Comparison of ENCODE assay signal across 25 cellular contexts in the genomic region with DNA sequence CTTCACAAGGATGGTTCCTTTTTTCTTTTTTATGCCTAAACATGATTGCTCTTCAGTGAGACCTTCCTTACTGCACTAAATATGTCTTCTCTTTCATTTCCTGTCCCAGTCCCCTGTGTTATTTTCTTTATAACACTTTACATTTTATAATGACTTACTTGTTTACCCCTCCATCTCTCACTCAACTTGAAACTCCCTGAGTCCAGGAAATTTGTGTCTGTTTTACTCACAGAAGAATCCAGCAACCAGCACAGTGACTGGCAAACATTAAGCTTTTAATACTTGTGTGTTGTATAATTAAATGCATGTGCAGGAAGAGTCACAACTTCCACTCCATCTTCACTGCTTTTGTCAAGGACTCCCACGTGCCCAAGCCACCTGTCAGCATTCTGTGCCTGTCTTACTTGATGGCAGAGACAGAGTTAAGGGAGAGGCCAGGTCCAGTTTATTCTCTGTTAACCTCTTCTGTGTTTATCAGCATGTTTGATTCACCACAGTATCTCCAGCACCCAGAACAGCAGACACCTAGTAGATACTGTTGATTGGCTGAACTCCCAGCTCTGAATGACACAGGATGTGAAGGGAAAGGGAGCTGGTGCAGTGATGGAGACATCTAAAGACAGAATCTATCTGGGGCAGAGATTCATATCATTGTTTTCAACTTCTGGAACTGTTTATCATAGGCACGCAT. TPM values are rescaled to one million over a fixed set of nuclear protein-coding genes. Genes with fewer than 3 reads are reported as not detected.
DNase-seq lines count a peak whose midpoint lies in the region; TF ChIP-seq lines count a peak whose summit lies in the region.
"Had no signal": no experiment of that assay in that cellular context is flagged by ENCODE, and none has a peak within 500 bp of the region (broad histone marks: within the 10 kb centered on the region; RNA-seq: fewer than 3 reads in every experiment).

No MANE protein-coding gene starts in this region.

- no peak overlapping the region for H3K4me3 ChIP-seq in SK-N-SH (ENCODE audit: low read depth in 2 of 2, low read length in 1 of 2)
- H3K4me3 ChIP-seq: GM23338, lung, neural progenitor cell, SK-N-MC, tibial nerve had no signal

- TF ChIP-seq EP300 in SK-N-SH (IDR thresholded peaks at IDR 0.05; ENCODE audit: borderline replicate concordance in 1 of 2, low read depth in 1 of 2, low read length in 1 of 2), result peak in 1 of 2 experiments; percentile 32; a peak in 1 of 4 replicates

- H3K4me1 ChIP-seq in SK-N-SH (ENCODE audit: control insufficient read depth in 1 of 2, insufficient read depth in 2 of 2, low read depth in 1 of 2, low read length in 1 of 2), result peaks cover 5 to 13% of the 10 kb centered on the region in 2 experiments; a peak in 3 of 4 replicates
- H3K4me1 ChIP-seq: neural progenitor cell had no signal

- no peak overlapping the region for H3K4me2 ChIP-seq in SK-N-SH
- H3K4me2 ChIP-seq: GM23338, neural progenitor cell had no signal

- CTCF ChIA-PET in activated naive CD4-positive, alpha-beta T cell treated with anti-CD3 and anti-CD28 coated beads, Interleukin-2, amount 10 ng/mL, durations not matched to agents 7 days and 5 days (lab: Charles Lee), result interaction anchor here (0.8 to 10.3 kb wide), 9 partner anchors 12 to 625 kb away, joined by 3 to 121 read pairs (median 4); no protein-coding TSS in a partner anchor
- CTCF ChIA-PET in SK-N-SH (lab: Yijun Ruan, JAX), result interaction anchor here (1.1 to 17.0 kb wide), 9 partner anchors 16 to 358 kb away, joined by 3 to 376 read pairs (median 8); no protein-coding TSS in a partner anchor

- no peak for TF ChIP-seq CTCF in SK-N-SH (IDR thresholded peaks at IDR 0.05)

- TF ChIP-seq RAD21 in SK-N-SH (IDR thresholded peaks at IDR 0.05; ENCODE audit: low read length), result no peak

- no peaks in the 10 kb centered on the region for H4K20me1 ChIP-seq in SK-N-SH (ENCODE audit: insufficient read depth)

- DNase-seq in DMS53 (lab: John Stamatoyannopoulos, UW), result peak; percentile 11
- no peak for DNase-seq in DMS53 treated with DMSO at 0.1 percent for 48 hours (lab: John Stamatoyannopoulos, UW; ENCODE audit: unreplicated experiment)
- peak; percentile 38 for DNase-seq in activated naive CD4-positive, alpha-beta T cell treated with anti-CD3 and anti-CD28 coated beads, Interleukin-2, amount 10 ng/mL, durations not matched to agents 7 days and 5 days
- no peak for DNase-seq in activated naive CD4-positive, alpha-beta T cell treated with anti-CD3 and anti-CD28 coated beads, Interleukin-2, amount 50 U/mL, for 16 hours
- DNase-seq in SK-N-SH, result peak; percentile 38
- peak; percentile 12 for DNase-seq in central memory CD4-positive, alpha-beta T cell
- DNase-seq in T1000 (lab: John Stamatoyannopoulos, UW), result no peak
- no peak for DNase-seq in NCI-H526 treated with DMSO at 0.1 percent for 48 hours (lab: John Stamatoyannopoulos, UW)
- DNase-seq: activated CD4-positive, alpha-beta T cell treated with anti-CD3 and anti-CD28 coated beads, Interleukin-2, amount 50 U/mL, for 48 hours; caudate nucleus; CD4-positive, alpha-beta T cell; endodermal cell; foreskin keratinocyte; NCI-H774; right cardiac atrium; stimulated activated CD4-positive, alpha-beta T cell treated with anti-CD3 and anti-CD28 coated beads, Interleukin-2, amount 100 ng/mL, for 24 hours; WERI-Rb-1 had no signal

- 48% methylated on average over 2 of the region's 2 CpGs for WGBS in SK-N-SH (ENCODE audit: low lambda C conversion rate)

- peaks cover 6% of the 10 kb centered on the region for H3K27me3 Mint-ChIP-seq in activated naive CD4-positive, alpha-beta T cell treated with anti-CD3 and anti-CD28 coated beads, Interleukin-2, amount 10 ng/mL, durations not matched to agents 7 days and 5 days

- H3K9me3 ChIP-seq in SK-N-SH, result no peaks in the 10 kb centered on the region
- H3K9me3 ChIP-seq: tibial nerve had no signal

- peaks cover 19% of the 10 kb centered on the region for H3K4me1 Mint-ChIP-seq in activated naive CD4-positive, alpha-beta T cell treated with anti-CD3 and anti-CD28 coated beads, Interleukin-2, amount 10 ng/mL, durations not matched to agents 7 days and 5 days

- no peak overlapping the region for H3K9ac ChIP-seq in SK-N-SH
- H3K9ac ChIP-seq: neural progenitor cell had no signal

- H3K27me3 ChIP-seq in SK-N-SH (ENCODE audit: insufficient read depth), result no peaks in the 10 kb centered on the region
- H3K27me3 ChIP-seq: foreskin keratinocyte, neural progenitor cell, tibial nerve had no signal

- no peak overlapping the region for H3K4me3 Mint-ChIP-seq in activated naive CD4-positive, alpha-beta T cell treated with anti-CD3 and anti-CD28 coated beads, Interleukin-2, amount 10 ng/mL, durations not matched to agents 7 days and 5 days
- H3K4me3 Mint-ChIP-seq: CD4-positive, alpha-beta T cell; dendritic cell treated with granulocyte-macrophage colony-stimulating factor and Interleukin-4, amounts not matched to agents 40 ng/mL and 50 ng/mL, for 4 days; endodermal cell; GM23338; neural progenitor cell; T-helper 2 cell treated with Interferon-gamma antibody and Interleukin-4, amounts not matched to agents 5 μg/mL and 100 μg/mL, for 36 hours had no signal

- peaks cover 18% of the 10 kb centered on the region for H3F3A ChIP-seq in SK-N-SH (replicated peaks; ENCODE audit: insufficient read depth)

- H3K36me3 ChIP-seq in SK-N-SH (replicated peaks in 1 of 2; ENCODE audit: control insufficient read depth in 1 of 2, insufficient read depth in 2 of 2, low read length in 1 of 2), result peaks cover 20 to 37% of the 10 kb centered on the region in 2 experiments
- H3K36me3 ChIP-seq: neural progenitor cell, tibial nerve, WERI-Rb-1 had no signal

- H3K36me3 Mint-ChIP-seq in activated naive CD4-positive, alpha-beta T cell treated with anti-CD3 and anti-CD28 coated beads, Interleukin-2, amount 10 ng/mL, durations not matched to agents 7 days and 5 days, result no peaks in the 10 kb centered on the region
- H3K36me3 Mint-ChIP-seq: neural progenitor cell had no signal

- no peaks in the 10 kb centered on the region for H3K9me3 Mint-ChIP-seq in activated naive CD4-positive, alpha-beta T cell treated with anti-CD3 and anti-CD28 coated beads, Interleukin-2, amount 10 ng/mL, durations not matched to agents 7 days and 5 days
- H3K9me3 Mint-ChIP-seq: CD4-positive, alpha-beta T cell; dendritic cell treated with granulocyte-macrophage colony-stimulating factor and Interleukin-4, amounts not matched to agents 40 ng/mL and 50 ng/mL, for 4 days; endodermal cell; GM23338; neural progenitor cell; T-helper 2 cell treated with Interferon-gamma antibody and Interleukin-4, amounts not matched to agents 5 μg/mL and 100 μg/mL, for 36 hours had no signal

- POLR2A ChIA-PET in SK-N-SH (lab: Yijun Ruan, JAX), result no interaction called here

- no peaks in the 10 kb centered on the region for H3K9me2 ChIP-seq in SK-N-SH

- H3K27ac Mint-ChIP-seq in activated naive CD4-positive, alpha-beta T cell treated with anti-CD3 and anti-CD28 coated beads, Interleukin-2, amount 10 ng/mL, durations not matched to agents 7 days and 5 days, result peak overlapping the region; percentile 69
- H3K27ac Mint-ChIP-seq: CD4-positive, alpha-beta T cell; dendritic cell treated with granulocyte-macrophage colony-stimulating factor and Interleukin-4, amounts not matched to agents 40 ng/mL and 50 ng/mL, for 4 days; endodermal cell; GM23338; neural progenitor cell; T-helper 2 cell treated with Interferon-gamma antibody and Interleukin-4, amounts not matched to agents 5 μg/mL and 100 μg/mL, for 36 hours had no signal

- peak overlapping the region; percentile 7 to 22; a peak in 3 of 4 replicates for H3K27ac ChIP-seq in SK-N-SH (ENCODE audit: low read depth in 2 of 2, low read length in 1 of 2)
- H3K27ac ChIP-seq: 22Rv1, foreskin keratinocyte, neural progenitor cell, SK-N-MC, tibial nerve, WERI-Rb-1 had no signal

- peaks cover 14% of the 10 kb centered on the region; the same call in 1 of the 2 replicates for H3K79me2 ChIP-seq in SK-N-SH (ENCODE audit: insufficient read depth)

- H2AFZ ChIP-seq in SK-N-SH (ENCODE audit: low read depth), result no peak overlapping the region
- H2AFZ ChIP-seq: GM23338, neural progenitor cell had no signal

TF ChIP-seq in SK-N-SH, 30 proteins besides CTCF, POLR2A, EP300 and RAD21 (continues in another document):
- TF ChIP-seq FOXM1 (IDR thresholded peaks at IDR 0.05; ENCODE audit: low read depth) (no peak), JUND (IDR thresholded peaks at IDR 0.05) (no peak), MEF2A (IDR thresholded peaks at IDR 0.05; ENCODE audit: borderline replicate concordance, low read depth) (no peak), IRF3 (IDR thresholded peaks at IDR 0.05; ENCODE audit: low read depth, low read length) (no peak)

RNA-seq across cellular contexts. Expression of gene SSR3, which starts 42.8 kb away (rescaled TPM):
- polyA plus RNA-seq in SK-N-SH (2012; rRNA removed), result 61.7 and 96.1 TPM in 2 replicates
- 90.3 and 92.1 TPM in 2 replicates for polyA plus RNA-seq in SK-N-SH (2012; cell fraction: cytosol; rRNA removed)
- polyA plus RNA-seq in SK-N-SH (2012; cell fraction: nucleus; rRNA removed), result 17.1 and 47.6 TPM in 2 replicates

Comparison
In these comparisons a context has a peak if more than half of its experiments do, and no peak if none do; other contexts are left out.
1. DNase-seq: peak in DMS53 (single experiment), activated naive CD4-positive, alpha-beta T cell treated with anti-CD3 and anti-CD28 coated beads, Interleukin-2, amount 10 ng/mL, durations not matched to agents 7 days and 5 days (single experiment), SK-N-SH (single experiment) and central memory CD4-positive, alpha-beta T cell (single experiment); none in DMS53 treated with DMSO at 0.1 percent for 48 hours (single experiment), activated naive CD4-positive, alpha-beta T cell treated with anti-CD3 and anti-CD28 coated beads, Interleukin-2, amount 50 U/mL, for 16 hours (single experiment), T1000 (single experiment) and NCI-H526 treated with DMSO at 0.1 percent for 48 hours (single experiment).